In genomic region chr3:108441528-108441927, GRCh38 we compare ENCODE assay signal across 18 cellular contexts.
DNase-seq lines count a peak whose midpoint lies in the region; ATAC-seq, FAIRE-seq and TF ChIP-seq lines count a peak whose summit lies in the region.
"Had no signal": no experiment of that assay in that cellular context is flagged by ENCODE, and none has a peak within 500 bp of the region (broad histone marks: within the 10 kb centered on the region; RNA-seq: fewer than 3 reads in every experiment).

No MANE protein-coding gene starts in this region.

- H3K18ac ChIP-seq in mesenchymal stem cell (ENCODE audit: low read depth in 1 of 2, low read length in 2 of 2) = no peak overlapping the region

- H3K4me2 ChIP-seq in HepG2 (ENCODE audit: low read depth, low read length) (no peak overlapping the region), mesenchymal stem cell (ENCODE audit: low read length, poor library complexity, severe bottlenecking) (no peak overlapping the region), smooth muscle cell (no peak overlapping the region)
- H3K4me2 ChIP-seq: BLaER1 treated with 17β-estradiol and CSF1 and Interleukin-3, amounts not matched to agents 10 nM and 100 nM had no signal

- no peak overlapping the region for H4K8ac ChIP-seq in mesenchymal stem cell (ENCODE audit: low read length)

- TF ChIP-seq POLR2A in HepG2 (IDR thresholded peaks at IDR 0.05; ENCODE audit: insufficient read depth in 1 of 2, low read depth in 2 of 2, low read length in 2 of 2) (no peak), right lobe of liver (IDR thresholded peaks at IDR 0.05) (no peak)

- no TSS peak for BruUV-seq in HepG2 (replicated peaks; lab: Mats Ljungman, UMichigan)

- 6% methylated on average over 2 of the region's 2 CpGs for WGBS in HepG2 (ENCODE audit: low lambda C conversion rate)
- whole genome bisulfite sequencing in right lobe of liver (ENCODE audit: insufficient coverage, low coverage, low lambda C conversion rate, missing lambda C conversion rate) = 61% methylated on average over 2 of the region's 2 CpGs
- WGBS in ectodermal cell, 2 experiments = 43 to 67% methylated on average over 1 of the region's 2 CpGs
- 100% methylated on average over 1 of the region's 2 CpGs for WGBS in mesenchymal stem cell
- WGBS in smooth muscle cell (ENCODE audit: low lambda C conversion rate) = 81% methylated on average over 2 of the region's 2 CpGs

- H3K27me3 ChIP-seq in HepG2 (ENCODE audit: control insufficient read depth in 1 of 2, insufficient read depth in 2 of 2, low read length in 2 of 2) (no peaks in the 10 kb centered on the region), right lobe of liver (no peaks in the 10 kb centered on the region), ectodermal cell (ENCODE audit: control insufficient read depth, insufficient read depth, low read length, poor library complexity, severe bottlenecking) (no peaks in the 10 kb centered on the region), mesenchymal stem cell (ENCODE audit: control insufficient read depth in 1 of 2, insufficient read depth in 1 of 2, low read length in 2 of 2) (no peaks in the 10 kb centered on the region), smooth muscle cell (ENCODE audit: low read depth) (no peaks in the 10 kb centered on the region)
- H3K27me3 ChIP-seq: BLaER1 treated with 17β-estradiol and CSF1 and Interleukin-3, amounts not matched to agents 10 nM and 100 nM; MG63 had no signal

- H2BK5ac ChIP-seq in mesenchymal stem cell (ENCODE audit: low read depth, low read length, poor library complexity, severe bottlenecking) = no peak overlapping the region

- H2AK5ac ChIP-seq in mesenchymal stem cell (ENCODE audit: low read length, severe bottlenecking) = no peak overlapping the region

- H2AFZ ChIP-seq in HepG2 (ENCODE audit: low read length) (no peak overlapping the region), mesenchymal stem cell (ENCODE audit: low read depth, low read length) (no peak overlapping the region), smooth muscle cell (ENCODE audit: low read depth) (peak overlapping the region; percentile 12)

- CTCF ChIA-PET in HepG2 (lab: Yijun Ruan, JAX; ENCODE audit: low intra/inter-chr PET ratio, low total read pairs) = no interaction called here

- H3K27ac ChIP-seq in HepG2 (ENCODE audit: extremely low read length, insufficient read depth, low read length) (no peak overlapping the region), right lobe of liver (no peak overlapping the region), ectodermal cell (ENCODE audit: insufficient read depth, low read depth, low read length, poor library complexity, severe bottlenecking) (peak overlapping the region; percentile 45), mesenchymal stem cell (ENCODE audit: low read length, poor library complexity, severe bottlenecking) (no peak overlapping the region), smooth muscle cell (ENCODE audit: low read depth) (no peak overlapping the region)
- H3K27ac ChIP-seq: BLaER1 treated with 17β-estradiol and CSF1 and Interleukin-3, amounts not matched to agents 10 nM and 100 nM; RWPE1 had no signal

- H3K9ac ChIP-seq in HepG2 (ENCODE audit: insufficient read depth, low read depth, low read length) (no peak overlapping the region), mesenchymal stem cell (ENCODE audit: low read length) (peak overlapping the region; percentile 43), smooth muscle cell (ENCODE audit: low read depth) (no peak overlapping the region)
- H3K9ac ChIP-seq: BLaER1 treated with 17β-estradiol and CSF1 and Interleukin-3, amounts not matched to agents 10 nM and 100 nM had no signal

- H3K79me1 ChIP-seq in mesenchymal stem cell (replicated peaks; ENCODE audit: low read length, poor library complexity, severe bottlenecking) = no peaks in the 10 kb centered on the region

- H3K4me1 ChIP-seq in HepG2 (ENCODE audit: insufficient read depth, low read length) (no peaks in the 10 kb centered on the region), right lobe of liver (no peaks in the 10 kb centered on the region), ectodermal cell (ENCODE audit: control insufficient read depth, insufficient read depth, low read length) (peaks cover 24% of the 10 kb centered on the region), mesenchymal stem cell (ENCODE audit: control insufficient read depth, insufficient read depth, low read depth, low read length) (peaks cover 2% of the 10 kb centered on the region), smooth muscle cell (ENCODE audit: low read depth) (peaks cover 22% of the 10 kb centered on the region)

- no peak overlapping the region for H3K4ac ChIP-seq in mesenchymal stem cell (ENCODE audit: low read depth in 1 of 2, low read length in 2 of 2)

- in situ Hi-C loops in HepG2 (cut with HindIII; ENCODE audit: extremely low pct_ligation_motif_present, low pct_unique_long_range_greater_than_20kb) = no loop called here

- no peak overlapping the region for H2BK15ac ChIP-seq in mesenchymal stem cell (ENCODE audit: low read depth, poor library complexity, severe bottlenecking)

- ATAC-seq in HepG2 (no peak), right lobe of liver (no peak), HG02885 (IDR thresholded peaks at IDR 0.05; ENCODE audit: poor library complexity, unreplicated experiment) (no peak)
- ATAC-seq: GM12878 had no signal

- H3F3A ChIP-seq in smooth muscle cell (ENCODE audit: low read depth) = no peaks in the 10 kb centered on the region

- H3K14ac ChIP-seq in mesenchymal stem cell (ENCODE audit: low read length in 2 of 2) = no peak overlapping the region

- H2BK12ac ChIP-seq in mesenchymal stem cell (ENCODE audit: low read length in 2 of 2) = no peak overlapping the region

- no peak overlapping the region for H4K91ac ChIP-seq in mesenchymal stem cell (ENCODE audit: low read length)

- H3K79me2 ChIP-seq in HepG2 (ENCODE audit: insufficient read depth, low read length) (no peaks in the 10 kb centered on the region), smooth muscle cell (ENCODE audit: low read depth) (no peaks in the 10 kb centered on the region)

- TF ChIP-seq CTCF in HepG2 (CRISPR knock-in tag; IDR thresholded peaks at IDR 0.05) = no peak
- TF ChIP-seq CTCF in right lobe of liver (IDR thresholded peaks at IDR 0.05) = no peak
- TF ChIP-seq CTCF in smooth muscle cell (IDR thresholded peaks at IDR 0.05; ENCODE audit: borderline replicate concordance, insufficient read depth, poor library complexity, severe bottlenecking) = no peak

- H3K9me3 ChIP-seq in HepG2 (ENCODE audit: low read length) = peaks cover 7% of the 10 kb centered on the region; the same call in 1 of the 2 replicates
- H3K9me3 ChIP-seq in right lobe of liver = no peaks in the 10 kb centered on the region
- H3K9me3 ChIP-seq in ectodermal cell (ENCODE audit: control insufficient read depth, low read length) = no peaks in the 10 kb centered on the region
- H3K9me3 ChIP-seq in mesenchymal stem cell (ENCODE audit: control insufficient read depth, low read length) = peaks cover 6% of the 10 kb centered on the region
- no peaks in the 10 kb centered on the region for H3K9me3 ChIP-seq in smooth muscle cell (replicated peaks; ENCODE audit: low read depth)
- H3K9me3 ChIP-seq: MG63 had no signal

- H3K4me3 ChIP-seq in HepG2 (replicated peaks in 1 of 3; ENCODE audit: insufficient read depth in 1 of 3, low read depth in 2 of 3, low read length in 3 of 3) (no peak overlapping the region), right lobe of liver (no peak overlapping the region), ectodermal cell (ENCODE audit: insufficient read depth, low read depth, low read length) (no peak overlapping the region), mesenchymal stem cell (ENCODE audit: insufficient read depth in 1 of 2, low read depth in 1 of 2, low read length in 2 of 2) (peak overlapping the region in 1 of 2 experiments; percentile 33), smooth muscle cell (no peak overlapping the region)
- H3K4me3 ChIP-seq: BLaER1 treated with 17β-estradiol and CSF1 and Interleukin-3, amounts not matched to agents 10 nM and 100 nM; GM12878; MG63 had no signal

- no peak overlapping the region for H3K23ac ChIP-seq in mesenchymal stem cell (ENCODE audit: low read length in 2 of 2)

- intact Hi-C loops in HepG2 (cut with micrococcal nuclease; ENCODE audit: unreplicated experiment) = no loop called here
- intact Hi-C loops in right lobe of liver (cut with DNase I) = no loop called here

- FAIRE-seq in HepG2 (lab: Jason Lieb, UNC) = no peak
- FAIRE-seq: GM12878 had no signal

- DNase-seq in HepG2 (ENCODE audit: low spot score) (no peak), right lobe of liver (no peak), mesenchymal stem cell (no peak), smooth muscle cell (lab: John Stamatoyannopoulos, UW; ENCODE audit: unreplicated experiment) (no peak), amygdala (lab: John Stamatoyannopoulos, UW) (no peak), D341Med (ENCODE audit: low spot score) (no peak)
- DNase-seq: 8988T; CD8-positive, alpha-beta memory T cell; DND-41; GDM1; Karpas-422; MG63; NCI-H2107 had no signal

- H4K20me1 ChIP-seq in HepG2 (ENCODE audit: insufficient read depth, low read length) (no peaks in the 10 kb centered on the region), smooth muscle cell (ENCODE audit: low read depth) (no peaks in the 10 kb centered on the region)
- H4K20me1 ChIP-seq: BLaER1 treated with 17β-estradiol and CSF1 and Interleukin-3, amounts not matched to agents 10 nM and 100 nM had no signal

- H3K36me3 ChIP-seq in HepG2 (replicated peaks in 1 of 2; ENCODE audit: control insufficient read depth in 1 of 2, insufficient read depth in 2 of 2, low read length in 2 of 2) = no peaks in the 10 kb centered on the region
- H3K36me3 ChIP-seq in right lobe of liver = no peaks in the 10 kb centered on the region
- H3K36me3 ChIP-seq in ectodermal cell (ENCODE audit: control insufficient read depth, insufficient read depth, low read length) = no peaks in the 10 kb centered on the region
- H3K36me3 ChIP-seq in mesenchymal stem cell (ENCODE audit: control insufficient read depth in 1 of 2, insufficient read depth in 2 of 2, low read depth in 1 of 2, low read length in 2 of 2) = peaks cover 0 to 3% of the 10 kb centered on the region in 2 experiments
- no peaks in the 10 kb centered on the region for H3K36me3 ChIP-seq in smooth muscle cell (ENCODE audit: low read depth)
- H3K36me3 ChIP-seq: MG63 had no signal

- H2BK120ac ChIP-seq in mesenchymal stem cell (ENCODE audit: low read depth, low read length) = no peak overlapping the region

- TF ChIP-seq EP300 in HepG2 (IDR thresholded peaks at IDR 0.05; ENCODE audit: low read depth in 2 of 2, low read length in 2 of 2) (no peak), HepG2 (CRISPR knock-in tag; IDR thresholded peaks at IDR 0.05; ENCODE audit: borderline replicate concordance) (no peak)

- no peak for TF ChIP-seq RAD21 in HepG2 (CRISPR knock-in tag; IDR thresholded peaks at IDR 0.05)

- POLR2A ChIA-PET in HepG2 (lab: Yijun Ruan, JAX) = no interaction called here

TF ChIP-seq in HepG2, 621 proteins besides CTCF, POLR2A, EP300 and RAD21 (continues in another document):
- TF ChIP-seq MAFF (IDR thresholded peaks at IDR 0.05; ENCODE audit: low read depth, low read length) (peak; percentile 38; the same call in 1 of the 2 replicates), ZNF331 (CRISPR knock-in tag; IDR thresholded peaks at IDR 0.05) (no peak), ZNF740 (CRISPR knock-in tag; IDR thresholded peaks at IDR 0.05) (no peak)
